24 cellular contexts compared by ENCODE assay signal in the genomic region with DNA sequence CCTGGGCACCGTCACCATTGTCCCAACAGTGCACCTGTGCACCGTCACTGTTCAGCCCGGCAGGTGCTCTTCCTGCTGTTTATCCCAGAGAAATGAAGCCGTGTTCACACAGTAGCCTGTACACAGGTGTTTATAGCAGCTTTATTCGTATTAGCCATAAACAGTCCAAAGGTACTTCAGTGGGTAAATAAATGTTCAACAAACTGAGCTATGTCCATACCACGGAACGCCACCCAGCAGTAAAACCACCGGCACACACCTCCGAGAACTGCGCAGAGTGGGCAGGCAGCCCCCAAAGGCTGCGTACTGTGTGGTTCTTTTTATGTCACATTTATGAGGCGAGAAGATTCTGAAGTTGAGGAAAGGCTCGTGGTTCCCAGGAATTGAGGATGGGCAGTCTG. TPM values are rescaled to one million over a fixed set of nuclear protein-coding genes. Genes with fewer than 3 reads are reported as not detected.
A peak's percentile ranks its signal among the peaks of the same experiment; 100 is the strongest.
DNase-seq lines count a peak whose midpoint lies in the region; ATAC-seq and TF ChIP-seq lines count a peak whose summit lies in the region.
"Had no signal": no experiment of that assay in that cellular context is flagged by ENCODE, and none has a peak within 500 bp of the region (broad histone marks: within the 10 kb centered on the region; RNA-seq: fewer than 3 reads in every experiment).

No MANE protein-coding gene starts in this region.

- H3K4me1 ChIP-seq in BLaER1 (peaks cover 80% of the 10 kb centered on the region), trophoblast cell (ENCODE audit: control insufficient read depth in 1 of 2, insufficient read depth in 2 of 2, low read length in 2 of 2) (peaks cover 27 to 29% of the 10 kb centered on the region in 2 experiments), ascending aorta (peaks cover 4 to 6% of the 10 kb centered on the region in 2 donors), suprapubic skin (no peaks in the 10 kb centered on the region)
- H3K4me1 ChIP-seq: HAP-1, psoas muscle had no signal

- peaks cover 20% of the 10 kb centered on the region for H3K79me2 ChIP-seq in trophoblast cell (ENCODE audit: control insufficient read depth, insufficient read depth, low read length, poor library complexity)

- TF ChIP-seq POLR2A in suprapubic skin (IDR thresholded peaks at IDR 0.05), result no peak

- H4K20me1 ChIP-seq in BLaER1, result 0 out of 2 replicates have a peak, but pooled peaks cover 4% of the 10 kb centered on the region

- WGBS in trophoblast cell (ENCODE audit: extremely low coverage, insufficient coverage, insufficient read length), result no CpG with 5 or more reads among the region's 13 CpGs
- 97% methylated on average over 13 of the region's 13 CpGs for WGBS in suprapubic skin

- ATAC-seq in HG02938 (IDR thresholded peaks at IDR 0.05; ENCODE audit: unreplicated experiment), result no peak
- no peak for ATAC-seq in HG03280 (IDR thresholded peaks at IDR 0.05; ENCODE audit: unreplicated experiment)
- ATAC-seq: activated CD4-positive, CD25-positive, alpha-beta regulatory T cell treated with anti-CD3 and anti-CD28 coated beads, Interleukin-2, amount 50 U/mL, for 24 hours; effector memory CD8-positive, alpha-beta T cell; psoas muscle had no signal

- H3K9ac ChIP-seq in BLaER1 (no peak overlapping the region), trophoblast cell (ENCODE audit: low read length) (no peak overlapping the region)

- no peak overlapping the region for H2AK5ac ChIP-seq in trophoblast cell (ENCODE audit: low read length)

- H3K27ac ChIP-seq in BLaER1 (no peak overlapping the region), trophoblast cell (ENCODE audit: low read depth, low read length) (no peak overlapping the region), ascending aorta (no peak overlapping the region), suprapubic skin (no peak overlapping the region)
- H3K27ac ChIP-seq: coronary artery, psoas muscle, thoracic aorta had no signal

- H3K4me3 ChIP-seq in BLaER1 (no peak overlapping the region), trophoblast cell (ENCODE audit: low read depth, low read length) (no peak overlapping the region), ascending aorta (no peak overlapping the region), suprapubic skin (no peak overlapping the region)
- H3K4me3 ChIP-seq: coronary artery, HAP-1, psoas muscle, thoracic aorta had no signal

- TF ChIP-seq CTCF in ascending aorta (IDR thresholded peaks at IDR 0.05), result no peak
- TF ChIP-seq CTCF in suprapubic skin (IDR thresholded peaks at IDR 0.05), result no peak

- intact Hi-C loops in ascending aorta (cut with DNase I), result no loop called here

- TF ChIP-seq EP300 in suprapubic skin (IDR thresholded peaks at IDR 0.05), result no peak

- no peak overlapping the region for H3K14ac ChIP-seq in trophoblast cell (ENCODE audit: low read length)

- H2BK120ac ChIP-seq in trophoblast cell (ENCODE audit: insufficient read depth, low read length, poor library complexity), result peak overlapping the region; percentile 35

- no peak overlapping the region for H2BK5ac ChIP-seq in trophoblast cell (ENCODE audit: low read depth, low read length, poor library complexity)

- H3K4me2 ChIP-seq in BLaER1 (peak overlapping the region; percentile 80), trophoblast cell (ENCODE audit: low read length) (no peak overlapping the region)

- no peak overlapping the region for H4K8ac ChIP-seq in trophoblast cell (ENCODE audit: low read depth, low read length)

- no peak overlapping the region for H3K4ac ChIP-seq in trophoblast cell (ENCODE audit: low read depth, low read length)

- peaks cover 27% of the 10 kb centered on the region for H3K79me1 ChIP-seq in trophoblast cell (ENCODE audit: low read length)

- peak overlapping the region; percentile 16 for H3K18ac ChIP-seq in trophoblast cell (ENCODE audit: low read length)

- H4K91ac ChIP-seq in trophoblast cell (ENCODE audit: low read depth, low read length), result peak overlapping the region; percentile 21

- H3K27me3 ChIP-seq in BLaER1 (no peaks in the 10 kb centered on the region), trophoblast cell (ENCODE audit: insufficient read depth, low read length) (no peaks in the 10 kb centered on the region), ascending aorta (no peaks in the 10 kb centered on the region), suprapubic skin (no peaks in the 10 kb centered on the region)

- peaks cover 23% of the 10 kb centered on the region for H3K36me3 ChIP-seq in BLaER1
- peaks cover 27 to 42% of the 10 kb centered on the region in 2 experiments for H3K36me3 ChIP-seq in trophoblast cell (ENCODE audit: control insufficient read depth in 1 of 2, insufficient read depth in 2 of 2, low read length in 2 of 2)
- H3K36me3 ChIP-seq in ascending aorta, result peaks cover 53 to 69% of the 10 kb centered on the region in 2 donors
- peaks cover 46% of the 10 kb centered on the region for H3K36me3 ChIP-seq in suprapubic skin

- peak; percentile 84 for DNase-seq in NCI-H146 treated with DMSO at 0.1 percent for 48 hours (lab: John Stamatoyannopoulos, UW; ENCODE audit: unreplicated experiment)
- DNase-seq in islet precursor cell, result peak; percentile 32
- no peak for DNase-seq in trophoblast cell
- DNase-seq in ascending aorta (ENCODE audit: low spot score in 2 of 2), result no peak
- DNase-seq in suprapubic skin (ENCODE audit: low spot score in 2 of 2), result no peak
- DNase-seq: activated CD4-positive, alpha-beta memory T cell treated with anti-CD3 and anti-CD28 coated beads, Interleukin-2, amount 10 ng/mL, durations not matched to agents 7 days and 5 days; DMS79; effector memory CD8-positive, alpha-beta T cell; erythroblast; GDM1; KG1; mammary epithelial cell; MM.1S; NCI-H1417 treated with DMSO at 0.1 percent for 48 hours; psoas muscle; RPMI8226; stimulated activated naive CD4-positive, alpha-beta T cell treated with Interleukin-2 at 50 U/mL for 16 hours had no signal

- no peak overlapping the region for H4K12ac ChIP-seq in trophoblast cell (ENCODE audit: low read depth, low read length)

- H3K9me3 ChIP-seq in BLaER1 (peaks cover 4% of the 10 kb centered on the region; the same call in 1 of the 2 replicates), trophoblast cell (ENCODE audit: insufficient read depth, low read depth, low read length) (peaks cover 8% of the 10 kb centered on the region), ascending aorta (no peaks in the 10 kb centered on the region), suprapubic skin (no peaks in the 10 kb centered on the region)
- H3K9me3 ChIP-seq: HAP-1, psoas muscle, thoracic aorta had no signal

- no peak overlapping the region for H2AFZ ChIP-seq in trophoblast cell (ENCODE audit: insufficient read depth, low read length, poor library complexity)

- peak overlapping the region; percentile 44 for H2BK12ac ChIP-seq in trophoblast cell (ENCODE audit: low read length)

- H3K23ac ChIP-seq in trophoblast cell (ENCODE audit: low read length), result no peak overlapping the region

RNA-seq across cellular contexts. Expression of gene DCUN1D2, which starts 44.9 kb away (rescaled TPM):
- 15.9 and 16.7 TPM in 2 replicates for polyA plus RNA-seq in trophoblast cell (2013)
- total RNA-seq in ascending aorta (5.9 TPM), suprapubic skin (10 to 100 TPM in 3 of 4 donors, 1 to 10 TPM in 1; 8.7 to 51.7 (median 18.3) TPM)

RNA-seq across cellular contexts. Expression of gene TFDP1, which starts 49.2 kb away (rescaled TPM):
- polyA plus RNA-seq in trophoblast cell (2013), result 59.9 and 61.4 TPM in 2 replicates
- total RNA-seq in ascending aorta (15.8 TPM), suprapubic skin (10 to 100 TPM; 47.5 to 63.3 (median 52.0) TPM)

Comparison
In these comparisons a context has a peak if more than half of its experiments do, and no peak if none do; other contexts are left out.
1. DNase-seq: peak in NCI-H146 treated with DMSO at 0.1 percent for 48 hours (single experiment) and islet precursor cell (single experiment); none in trophoblast cell (0 of 2), ascending aorta (0 of 2) and suprapubic skin (0 of 2).